In genomic region chr3:186321746-186322145, GRCh38 we compare ENCODE assay signal across 24 cellular contexts.
"Had no signal": no experiment of that assay in that cellular context is flagged by ENCODE, and none has a peak within 500 bp of the region (broad histone marks: within the 10 kb centered on the region; RNA-seq: fewer than 3 reads in every experiment).

No MANE protein-coding gene starts in this region.

- H3K4me3 ChIP-seq: lower lobe of right lung, ovary, skin epidermis, spleen, suprapubic skin, thoracic aorta, tibial artery, upper lobe of right lung had no signal

- H3K36me3 ChIP-seq: lower lobe of right lung, ovary, suprapubic skin, upper lobe of right lung had no signal

- H3K9me3 ChIP-seq: lower lobe of right lung, ovary, spleen, suprapubic skin, thoracic aorta, tibial artery, upper lobe of right lung had no signal

- H3K4me1 ChIP-seq: lower lobe of right lung, spleen, suprapubic skin, tibial artery, upper lobe of right lung had no signal

- H3K27me3 ChIP-seq: ovary, spleen, suprapubic skin, tibial artery, upper lobe of right lung had no signal

- H3K27ac ChIP-seq: lower lobe of right lung, ovary, skin epidermis, spleen, suprapubic skin, thoracic aorta, tibial artery, upper lobe of right lung had no signal

- ATAC-seq: left cardiac atrium, left lobe of liver, lower lobe of right lung, natural killer cell, right cardiac atrium, sciatic nerve, upper lobe of right lung had no signal

- DNase-seq: head of caudate nucleus; islet precursor cell; kidney glomerular epithelial cell; left cardiac atrium; lower lobe of right lung; mesendoderm; naive B cell; natural killer cell; nephron progenitor cell; ovary; retina; right cardiac atrium; spleen; stimulated activated CD4-positive, alpha-beta T cell treated with anti-CD3 and anti-CD28 coated beads, Interleukin-4, amount 100 ng/mL, for 24 hours; stimulated activated naive CD4-positive, alpha-beta T cell; tibial artery; trophoblast cell; upper lobe of right lung had no signal

- FAIRE-seq: urothelium cell line had no signal
